In genomic region chr12:104727866-104728449, GRCh38 we compare ENCODE assay signal across 21 cellular contexts.
A peak's percentile ranks its signal among the peaks of the same experiment; 100 is the strongest.
DNase-seq lines count a peak whose midpoint lies in the region; ATAC-seq, FAIRE-seq and TF ChIP-seq lines count a peak whose summit lies in the region.
"Had no signal": no experiment of that assay in that cellular context is flagged by ENCODE, and none has a peak within 500 bp of the region (broad histone marks: within the 10 kb centered on the region; RNA-seq: fewer than 3 reads in every experiment).

No MANE protein-coding gene starts in this region.

- H4K20me1 ChIP-seq in endothelial cell of umbilical vein (replicated peaks; ENCODE audit: control insufficient read depth, extremely low read depth, insufficient read depth, low read length), result no peaks in the 10 kb centered on the region

- no peaks in the 10 kb centered on the region for H3K36me3 ChIP-seq in endothelial cell of umbilical vein (ENCODE audit: control insufficient read depth in 2 of 2, extremely low read depth in 1 of 2, insufficient read depth in 2 of 2, low read length in 2 of 2)
- peaks cover 0 to 10% (median 0%) of the 10 kb centered on the region in 6 donors for H3K36me3 ChIP-seq in spleen
- H3K36me3 ChIP-seq: esophagus squamous epithelium had no signal

- H3K4me3 ChIP-seq in endothelial cell of umbilical vein (replicated peaks in 1 of 3; ENCODE audit: insufficient read depth in 1 of 3, low read depth in 1 of 3, low read length in 3 of 3) (no peak overlapping the region), spleen (peak overlapping the region in 1 of 8 donors; percentile 27)
- H3K4me3 ChIP-seq: body of pancreas, esophagus squamous epithelium, GM23338, lung had no signal

- DNase-seq in T-helper 2 cell treated with Interferon-gamma antibody and Interleukin-4, amounts not matched to agents 5 μg/mL and 100 μg/mL, for 36 hours (ENCODE audit: low spot score), result no peak
- DNase-seq in T-helper 2 cell (no peak), endothelial cell of umbilical vein (ENCODE audit: low read depth, low spot score) (peak; percentile 15), spleen (no peak), RKO (ENCODE audit: low spot score) (no peak), left colon (no peak), amniotic stem cell (lab: John Stamatoyannopoulos, UW) (no peak)
- DNase-seq: activated CD4-positive, alpha-beta T cell treated with anti-CD3 and anti-CD28 coated beads, Interleukin-2, amount 10 ng/mL, durations not matched to agents 7 days and 5 days; activated CD8-positive, alpha-beta memory T cell treated with anti-CD3 and anti-CD28 coated beads, Interleukin-2, amount 10 ng/mL, durations not matched to agents 7 days and 5 days; body of pancreas; effector CD8-positive, alpha-beta T cell; esophagus squamous epithelium; NCI-H1694; NCI-H2171; stimulated activated CD8-positive, alpha-beta memory T cell treated with anti-CD3 and anti-CD28 coated beads, Interleukin-4, amount 100 ng/mL, for 48 hours had no signal

- no peak overlapping the region for H3K9ac ChIP-seq in endothelial cell of umbilical vein (replicated peaks; ENCODE audit: extremely low read depth, insufficient read depth, low read length)

- H3K4me1 ChIP-seq in endothelial cell of umbilical vein (ENCODE audit: control insufficient read depth, extremely low read depth, insufficient read depth, low read length), result peaks cover 13% of the 10 kb centered on the region
- H3K4me1 ChIP-seq in spleen, result peaks cover 0 to 78% (median 24%) of the 10 kb centered on the region in 6 donors
- H3K4me1 ChIP-seq: body of pancreas had no signal

- H3K79me2 ChIP-seq in endothelial cell of umbilical vein (ENCODE audit: control insufficient read depth, insufficient read depth, low read length), result no peaks in the 10 kb centered on the region

- H3K4me3 Mint-ChIP-seq in T-helper 2 cell treated with Interferon-gamma antibody and Interleukin-4, amounts not matched to agents 5 μg/mL and 100 μg/mL, for 36 hours, result no peak overlapping the region
- H3K4me3 Mint-ChIP-seq: activated CD4-positive, alpha-beta T cell treated with anti-CD3 and anti-CD28 coated beads, Interleukin-2, amount 10 ng/mL, durations not matched to agents 7 days and 5 days; activated CD8-positive, alpha-beta memory T cell treated with anti-CD3 and anti-CD28 coated beads, Interleukin-2, amount 10 ng/mL, durations not matched to agents 7 days and 5 days; GM23338 had no signal

- H2AFZ ChIP-seq in endothelial cell of umbilical vein (ENCODE audit: low read depth, low read length), result no peak overlapping the region
- H2AFZ ChIP-seq: GM23338 had no signal

- CTCF ChIA-PET in endothelial cell of umbilical vein (lab: Charles Lee), result interaction anchor here (0.9 to 1.9 kb wide), 3 partner anchors 63 to 346 kb away, joined by 3 to 6 read pairs (median 3); no protein-coding TSS in a partner anchor

- peaks cover 43% of the 10 kb centered on the region for H3K4me1 Mint-ChIP-seq in T-helper 2 cell treated with Interferon-gamma antibody and Interleukin-4, amounts not matched to agents 5 μg/mL and 100 μg/mL, for 36 hours (ENCODE audit: low read depth)

- FAIRE-seq in endothelial cell of umbilical vein (lab: Jason Lieb, UNC), result peak; percentile 86
- FAIRE-seq: A204.1, islet of Langerhans had no signal

- peak overlapping the region; percentile 19 for H3K4me2 ChIP-seq in endothelial cell of umbilical vein (ENCODE audit: insufficient read depth, low read length)
- H3K4me2 ChIP-seq: GM23338 had no signal

- H3K9me3 ChIP-seq in endothelial cell of umbilical vein (replicated peaks; ENCODE audit: control insufficient read depth, insufficient read depth, low read length) (no peaks in the 10 kb centered on the region), spleen (no peaks in the 10 kb centered on the region)
- H3K9me3 ChIP-seq: body of pancreas, esophagus squamous epithelium had no signal

- TF ChIP-seq POLR2A in endothelial cell of umbilical vein (IDR thresholded peaks at IDR 0.05; ENCODE audit: low read depth, low read length) (no peak), spleen (IDR thresholded peaks at IDR 0.05) (no peak)

- no peak overlapping the region for H3K27ac ChIP-seq in endothelial cell of umbilical vein (ENCODE audit: insufficient read depth, low read depth, low read length)
- H3K27ac ChIP-seq in spleen, result peak overlapping the region in 7 of 8 donors; percentile 15 to 73 (median 29)
- H3K27ac ChIP-seq: body of pancreas, esophagus squamous epithelium, HL-60 had no signal

- H3K27me3 ChIP-seq in endothelial cell of umbilical vein (ENCODE audit: control insufficient read depth in 2 of 2, insufficient read depth in 2 of 2, low read length in 2 of 2), result no peaks in the 10 kb centered on the region
- no peaks in the 10 kb centered on the region for H3K27me3 ChIP-seq in spleen (replicated peaks in 1 of 7)
- H3K27me3 ChIP-seq: body of pancreas, esophagus squamous epithelium had no signal

- H3K27me3 Mint-ChIP-seq in T-helper 2 cell treated with Interferon-gamma antibody and Interleukin-4, amounts not matched to agents 5 μg/mL and 100 μg/mL, for 36 hours (ENCODE audit: low read depth), result no peaks in the 10 kb centered on the region
- H3K27me3 Mint-ChIP-seq: activated CD4-positive, alpha-beta T cell treated with anti-CD3 and anti-CD28 coated beads, Interleukin-2, amount 10 ng/mL, durations not matched to agents 7 days and 5 days; activated CD8-positive, alpha-beta memory T cell treated with anti-CD3 and anti-CD28 coated beads, Interleukin-2, amount 10 ng/mL, durations not matched to agents 7 days and 5 days had no signal

- H3K27ac Mint-ChIP-seq in T-helper 2 cell treated with Interferon-gamma antibody and Interleukin-4, amounts not matched to agents 5 μg/mL and 100 μg/mL, for 36 hours, result peak overlapping the region; percentile 3
- H3K27ac Mint-ChIP-seq: GM23338 had no signal

- peaks cover 15% of the 10 kb centered on the region for H3K36me3 Mint-ChIP-seq in T-helper 2 cell treated with Interferon-gamma antibody and Interleukin-4, amounts not matched to agents 5 μg/mL and 100 μg/mL, for 36 hours (ENCODE audit: low read depth)

- TF ChIP-seq CTCF in endothelial cell of umbilical vein (IDR thresholded peaks at IDR 0.05; ENCODE audit: extremely low read depth in 1 of 2, insufficient read depth in 1 of 2, low read depth in 1 of 2, low read length in 2 of 2) (no peak), spleen (IDR thresholded peaks at IDR 0.05 in 8 of 11, conservative IDR thresholded peaks at IDR 0.05 in 3 of 11) (no peak)

- whole genome bisulfite sequencing in spleen, 5 donors, result 58 to 81% (median 63%) methylated on average over 8 of the region's 8 CpGs

- no peaks in the 10 kb centered on the region for H3K9me1 ChIP-seq in endothelial cell of umbilical vein (replicated peaks; ENCODE audit: control insufficient read depth, extremely low read depth, insufficient read depth, low read length)

- dilution Hi-C loops in endothelial cell of umbilical vein (cut with MboI; ENCODE audit: extremely low pct_ligation_motif_present, low sequenced_read_pairs), result no loop called here

- ATAC-seq in left colon, result no peak
- ATAC-seq: activated CD8-positive, alpha-beta memory T cell treated with anti-CD3 and anti-CD28 coated beads, Interleukin-2, amount 10 ng/mL, durations not matched to agents 7 days and 5 days; body of pancreas; GM23338 had no signal

- H3K9me3 Mint-ChIP-seq in T-helper 2 cell treated with Interferon-gamma antibody and Interleukin-4, amounts not matched to agents 5 μg/mL and 100 μg/mL, for 36 hours, result no peaks in the 10 kb centered on the region
- H3K9me3 Mint-ChIP-seq: activated CD4-positive, alpha-beta T cell treated with anti-CD3 and anti-CD28 coated beads, Interleukin-2, amount 10 ng/mL, durations not matched to agents 7 days and 5 days; GM23338 had no signal

- no TSS peak for BruUV-seq in endothelial cell of umbilical vein (replicated peaks; lab: Mats Ljungman, UMichigan)

- intact Hi-C loops in endothelial cell of umbilical vein (cut with micrococcal nuclease), result loop anchor here (5.0 kb wide), 2 partner anchors 99 to 346 kb away; no protein-coding TSS in a partner anchor
- intact Hi-C loops in spleen (cut with DNase I; ENCODE audit: low total_unique reads), result no loop called here
- intact Hi-C loops in left colon (cut with DNase I, micrococcal nuclease), result no loop called here

- POLR2A ChIA-PET in endothelial cell of umbilical vein (lab: Charles Lee), result no interaction called here

TF ChIP-seq in PFSK-1, 5 proteins besides CTCF, POLR2A, EP300 and RAD21 (continues in another document):
- 0 out of 2 replicates have a peak, but pooled peaks have one; percentile 14 for TF ChIP-seq POLR2AphosphoS5 (IDR thresholded peaks at IDR 0.05; ENCODE audit: low read depth, low read length)
- 0 out of 2 replicates have a peak, but pooled peaks have one; percentile 22 for TF ChIP-seq TAF1 (IDR thresholded peaks at IDR 0.05; ENCODE audit: borderline replicate concordance, insufficient read depth, low read length)

TF ChIP-seq in endothelial cell of umbilical vein, 7 proteins besides CTCF, POLR2A, EP300 and RAD21:
- TF ChIP-seq, protein P1, sequence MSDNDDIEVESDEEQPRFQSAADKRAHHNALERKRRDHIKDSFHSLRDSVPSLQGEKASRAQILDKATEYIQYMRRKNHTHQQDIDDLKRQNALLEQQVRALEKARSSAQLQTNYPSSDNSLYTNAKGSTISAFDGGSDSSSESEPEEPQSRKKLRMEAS (IDR thresholded peaks at IDR 0.05; ENCODE audit: insufficient read depth, insufficient read length), result no peak
- TF ChIP-seq GATA2 (IDR thresholded peaks at IDR 0.05; ENCODE audit: insufficient read depth, insufficient read length, low read depth, low read length), result peak; percentile 22
